Comparison of ENCODE assay signal across 8 cellular contexts in genomic region chr18:48811977-48812451, GRCh38.
DNase-seq lines count a peak whose midpoint lies in the region; ATAC-seq and TF ChIP-seq lines count a peak whose summit lies in the region.
"Not testable (repeated sequence)": the region's sequence is repeated elsewhere in the genome, so short reads cannot be mapped to it uniquely, and the experiment has no call there.

No MANE protein-coding gene starts in this region.

- CTCF ChIA-PET in CD4-positive, alpha-beta T cell (lab: Charles Lee) = not testable (repeated sequence)
- CTCF ChIA-PET in activated CD4-positive, alpha-beta T cell treated with anti-CD3 and anti-CD28 coated beads, Interleukin-2, amount 10 ng/mL, durations not matched to agents 7 days and 5 days (lab: Charles Lee) = interaction anchor here (0.6 to 1.4 kb wide), 3 partner anchors 8 to 26 kb away, joined by 3 to 4 read pairs (median 3); no protein-coding TSS in a partner anchor

- not testable (repeated sequence) for H3K9me3 ChIP-seq in CD4-positive, alpha-beta T cell (ENCODE audit: control insufficient read depth, low read length); ovary; upper lobe of right lung

- peak in 1 of 10 experiments; percentile 2 for DNase-seq in CD4-positive, alpha-beta T cell
- DNase-seq in activated CD4-positive, alpha-beta T cell treated with anti-CD3 and anti-CD28 coated beads, Interleukin-2, amount 10 ng/mL, durations not matched to agents 7 days and 5 days; activated T-helper 2 cell treated with anti-CD3 and anti-CD28 coated beads, Interferon-gamma antibody, Interleukin-2, Interleukin-4, amounts not matched to agents 10 μg/mL and 5 μg/mL and 100 μg/mL, durations not matched to agents 14 hours and 24 hours and 36 hours (ENCODE audit: low spot score): not testable (repeated sequence)
- peak; percentile 27 for DNase-seq in cardiac septum (ENCODE audit: low spot score)
- peak in 3 of 5 donors; percentile 0 to 9 (median 1) for DNase-seq in ovary
- peak; percentile 17 for DNase-seq in upper lobe of right lung

- not testable (repeated sequence) for H3K36me3 ChIP-seq in ovary, upper lobe of right lung

- intact Hi-C loops in CD4-positive, alpha-beta T cell (cut with DNase I, micrococcal nuclease); activated T-helper 2 cell treated with anti-CD3 and anti-CD28 coated beads, Interferon-gamma antibody, Interleukin-2, Interleukin-4, amounts not matched to agents 10 μg/mL and 5 μg/mL and 100 μg/mL, durations not matched to agents 14 hours and 24 hours and 36 hours (cut with micrococcal nuclease); cardiac septum (cut with DNase I); ovary (cut with DNase I); upper lobe of right lung (cut with DNase I): not testable (repeated sequence)

- H3K4me3 Mint-ChIP-seq in CD4-positive, alpha-beta T cell; activated CD4-positive, alpha-beta T cell treated with anti-CD3 and anti-CD28 coated beads, Interleukin-2, amount 10 ng/mL, durations not matched to agents 7 days and 5 days; activated T-helper 2 cell treated with anti-CD3 and anti-CD28 coated beads, Interferon-gamma antibody, Interleukin-2, Interleukin-4, amounts not matched to agents 10 μg/mL and 5 μg/mL and 100 μg/mL, durations not matched to agents 14 hours and 24 hours and 36 hours (ENCODE audit: low read depth): not testable (repeated sequence)

- not testable (repeated sequence) for TF ChIP-seq POLR2A in ovary (IDR thresholded peaks at IDR 0.05)

- not testable (repeated sequence) for H3K4me3 ChIP-seq in ovary, upper lobe of right lung

- not testable (repeated sequence) for H3K36me3 Mint-ChIP-seq in CD4-positive, alpha-beta T cell (ENCODE audit: low read depth); activated CD4-positive, alpha-beta T cell treated with anti-CD3 and anti-CD28 coated beads, Interleukin-2, amount 10 ng/mL, durations not matched to agents 7 days and 5 days (ENCODE audit: low read depth); activated T-helper 2 cell treated with anti-CD3 and anti-CD28 coated beads, Interferon-gamma antibody, Interleukin-2, Interleukin-4, amounts not matched to agents 10 μg/mL and 5 μg/mL and 100 μg/mL, durations not matched to agents 14 hours and 24 hours and 36 hours (ENCODE audit: low read depth)

- TF ChIP-seq EP300 in ovary (IDR thresholded peaks at IDR 0.05) = not testable (repeated sequence)

- H3K27me3 Mint-ChIP-seq in CD4-positive, alpha-beta T cell; activated CD4-positive, alpha-beta T cell treated with anti-CD3 and anti-CD28 coated beads, Interleukin-2, amount 10 ng/mL, durations not matched to agents 7 days and 5 days; activated T-helper 2 cell treated with anti-CD3 and anti-CD28 coated beads, Interferon-gamma antibody, Interleukin-2, Interleukin-4, amounts not matched to agents 10 μg/mL and 5 μg/mL and 100 μg/mL, durations not matched to agents 14 hours and 24 hours and 36 hours (ENCODE audit: low read depth): not testable (repeated sequence)

- H3K27ac ChIP-seq in CD4-positive, alpha-beta T cell (ENCODE audit: low read depth, low read length); ovary; upper lobe of right lung: not testable (repeated sequence)

- not testable (repeated sequence) for H3K9me3 Mint-ChIP-seq in CD4-positive, alpha-beta T cell; activated CD4-positive, alpha-beta T cell treated with anti-CD3 and anti-CD28 coated beads, Interleukin-2, amount 10 ng/mL, durations not matched to agents 7 days and 5 days; activated T-helper 2 cell treated with anti-CD3 and anti-CD28 coated beads, Interferon-gamma antibody, Interleukin-2, Interleukin-4, amounts not matched to agents 10 μg/mL and 5 μg/mL and 100 μg/mL, durations not matched to agents 14 hours and 24 hours and 36 hours

- not testable (repeated sequence) for TF ChIP-seq CTCF in CD4-positive, alpha-beta T cell (IDR thresholded peaks at IDR 0.05); ovary (IDR thresholded peaks at IDR 0.05); upper lobe of right lung (IDR thresholded peaks at IDR 0.05)

- ATAC-seq in CD4-positive, alpha-beta T cell (ENCODE audit: poor library complexity); upper lobe of right lung: not testable (repeated sequence)
- peak; percentile 34 for ATAC-seq in GM19463 (IDR thresholded peaks at IDR 0.05; ENCODE audit: unreplicated experiment)
- ATAC-seq in HG03432 (IDR thresholded peaks at IDR 0.05; ENCODE audit: unreplicated experiment) = peak; percentile 44

- H3K4me1 Mint-ChIP-seq in CD4-positive, alpha-beta T cell (ENCODE audit: low read depth) = peaks cover 47% of the 10 kb centered on the region
- peaks cover 51% of the 10 kb centered on the region for H3K4me1 Mint-ChIP-seq in activated CD4-positive, alpha-beta T cell treated with anti-CD3 and anti-CD28 coated beads, Interleukin-2, amount 10 ng/mL, durations not matched to agents 7 days and 5 days
- peaks cover 53% of the 10 kb centered on the region for H3K4me1 Mint-ChIP-seq in activated T-helper 2 cell treated with anti-CD3 and anti-CD28 coated beads, Interferon-gamma antibody, Interleukin-2, Interleukin-4, amounts not matched to agents 10 μg/mL and 5 μg/mL and 100 μg/mL, durations not matched to agents 14 hours and 24 hours and 36 hours (ENCODE audit: low read depth)

- 89 to 96% (median 90%) methylated on average over 12 of the region's 12 CpGs for WGBS in ovary, 3 donors

- peak overlapping the region; percentile 86 for H3K27ac Mint-ChIP-seq in CD4-positive, alpha-beta T cell
- peak overlapping the region; percentile 56 for H3K27ac Mint-ChIP-seq in activated CD4-positive, alpha-beta T cell treated with anti-CD3 and anti-CD28 coated beads, Interleukin-2, amount 10 ng/mL, durations not matched to agents 7 days and 5 days
- peak overlapping the region; percentile 70 for H3K27ac Mint-ChIP-seq in activated T-helper 2 cell treated with anti-CD3 and anti-CD28 coated beads, Interferon-gamma antibody, Interleukin-2, Interleukin-4, amounts not matched to agents 10 μg/mL and 5 μg/mL and 100 μg/mL, durations not matched to agents 14 hours and 24 hours and 36 hours

- H3K4me1 ChIP-seq in ovary (ENCODE audit: insufficient read depth) = not testable (repeated sequence)
- H3K4me1 ChIP-seq in upper lobe of right lung = peaks cover 17% of the 10 kb centered on the region

- POLR2A ChIA-PET in CD4-positive, alpha-beta T cell (lab: Charles Lee) = interaction anchor here (1.2 kb wide), 1 partner anchor 22 kb away, joined by 4 read pairs; no protein-coding TSS in a partner anchor
- POLR2A ChIA-PET in activated CD4-positive, alpha-beta T cell treated with anti-CD3 and anti-CD28 coated beads, Interleukin-2, amount 10 ng/mL, durations not matched to agents 7 days and 5 days (lab: Charles Lee) = not testable (repeated sequence)

- not testable (repeated sequence) for H3K27me3 ChIP-seq in CD4-positive, alpha-beta T cell (ENCODE audit: control insufficient read depth, insufficient read depth, low read length); ovary; upper lobe of right lung
